ENCODE assay signal across 8 cellular contexts in genomic region chr1:16009030-16009460, GRCh38. TPM values are rescaled to one million over a fixed set of nuclear protein-coding genes. Genes with fewer than 3 reads are reported as not detected.
DNase-seq lines count a peak whose midpoint lies in the region; ATAC-seq and TF ChIP-seq lines count a peak whose summit lies in the region.

No MANE protein-coding gene starts in this region.

- no peak overlapping the region for H3K9ac ChIP-seq in HCT116 (ENCODE audit: low read length)

- CTCF ChIA-PET in HCT116 (lab: Charles Lee): interaction anchor here (0.6 to 1.9 kb wide), 4 partner anchors 64 to 217 kb away, joined by 3 to 4 read pairs (median 4); partner anchors contain the start of gene FAM131C

- peak; percentile 99 for TF ChIP-seq RAD21 in HCT116 (IDR thresholded peaks at IDR 0.05; ENCODE audit: low read depth)

- BruUV-seq in HCT116 (replicated peaks; lab: Mats Ljungman, UMichigan): no TSS peak

- peaks cover 13 to 37% of the 10 kb centered on the region in 2 donors for H3K27me3 Mint-ChIP-seq in effector memory CD8-positive, alpha-beta T cell

- H3K27ac Mint-ChIP-seq in effector memory CD8-positive, alpha-beta T cell: no peak overlapping the region

- H3K79me2 ChIP-seq in HCT116 (ENCODE audit: insufficient read depth, low read length): no peaks in the 10 kb centered on the region

- peak; percentile 85 for TF ChIP-seq CTCF in C4-2B (conservative IDR thresholded peaks at IDR 0.05)
- peak; percentile 95 to 99 (median 95) for TF ChIP-seq CTCF in HCT116 (IDR thresholded peaks at IDR 0.05 in 2 of 3, conservative IDR thresholded peaks at IDR 0.05 in 1 of 3; ENCODE audit: borderline replicate concordance in 1 of 3, insufficient read depth in 1 of 3, low read depth in 2 of 3, low read length in 2 of 3)
- peak; percentile 88 for TF ChIP-seq CTCF in mucosa of descending colon (IDR thresholded peaks at IDR 0.05)

- TF ChIP-seq POLR2A in HCT116 (IDR thresholded peaks at IDR 0.05; ENCODE audit: borderline replicate concordance, extremely low read depth, insufficient read depth, insufficient read length): no peak

- no peak overlapping the region for H3K4me2 ChIP-seq in HCT116 (ENCODE audit: low read length)

- H4K20me1 ChIP-seq in HCT116 (ENCODE audit: insufficient read depth): no peaks in the 10 kb centered on the region

- RAD21 ChIA-PET in HCT116 (lab: Charles Lee; ENCODE audit: low non-redundant PET in 1 of 2, low total read pairs in 2 of 2, uncharacterized antibody in 2 of 2, unreplicated experiment in 2 of 2): no interaction called here

- DNase-seq in HCT116 (ENCODE audit: low read depth, low spot score): peak; percentile 64
- peak; percentile 25 for DNase-seq in NCI-H748 treated with DMSO at 0.1 percent for 48 hours (lab: John Stamatoyannopoulos, UW)
- peak; percentile 92 for DNase-seq in activated CD8-positive, alpha-beta memory T cell treated with anti-CD3 and anti-CD28 coated beads for 24 hours
- DNase-seq in effector memory CD8-positive, alpha-beta T cell: peak; percentile 71 to 78 (median 75)
- DNase-seq in mucosa of descending colon: peak in 2 of 3 donors; percentile 82 to 85
- peak; percentile 39 to 76 for DNase-seq in stimulated activated CD8-positive, alpha-beta memory T cell treated with anti-CD3 and anti-CD28 coated beads, Interleukin-4, amount 100 ng/mL, for 4 hours (ENCODE audit: low read depth in 2 of 2, low spot score in 1 of 2)

- H3K4me3 ChIP-seq in HCT116 (replicated peaks in 1 of 2; ENCODE audit: low read depth in 1 of 2, low read length in 2 of 2): no peak overlapping the region
- H3K4me3 ChIP-seq in mucosa of descending colon: no peak overlapping the region

- ATAC-seq in HCT116: peak; percentile 73
- peak; percentile 59 for ATAC-seq in effector memory CD8-positive, alpha-beta T cell (replicated peaks)
- peak; percentile 60 for ATAC-seq in mucosa of descending colon
- ATAC-seq in HG03135 (IDR thresholded peaks at IDR 0.05; ENCODE audit: unreplicated experiment): no peak

- H3K4me3 Mint-ChIP-seq in effector memory CD8-positive, alpha-beta T cell: no peak overlapping the region

- H3K27ac ChIP-seq in C4-2B (no peak overlapping the region), HCT116 (ENCODE audit: low read depth, low read length) (no peak overlapping the region)

- H2AFZ ChIP-seq in HCT116 (ENCODE audit: low read depth, low read length, poor library complexity, severe bottlenecking): no peak overlapping the region

- no peaks in the 10 kb centered on the region for H3K9me3 Mint-ChIP-seq in effector memory CD8-positive, alpha-beta T cell

- POLR2A ChIA-PET in HCT116 (lab: Charles Lee): no interaction called here

- intact Hi-C loops in HCT116 (cut with micrococcal nuclease) (loop anchor here (1.0 to 10.0 kb wide), 3 partner anchors 47 to 176 kb away; partner anchors contain the start of gene FAM131C), mucosa of descending colon (cut with DNase I, micrococcal nuclease) (loop anchor here (2.0 to 10.0 kb wide), 2 partner anchors 46 to 48 kb away; no protein-coding TSS in a partner anchor)

- no peaks in the 10 kb centered on the region for H3K36me3 Mint-ChIP-seq in effector memory CD8-positive, alpha-beta T cell (ENCODE audit: insufficient read depth)

- H3K36me3 ChIP-seq in HCT116 (ENCODE audit: control insufficient read depth in 1 of 2, insufficient read depth in 2 of 2, low read length in 2 of 2): no peaks in the 10 kb centered on the region
- H3K36me3 ChIP-seq in mucosa of descending colon (ENCODE audit: low read depth): no peaks in the 10 kb centered on the region

- no peaks in the 10 kb centered on the region for H3K27me3 ChIP-seq in HCT116 (ENCODE audit: insufficient read depth, low read length)

- no peaks in the 10 kb centered on the region for H3K9me2 ChIP-seq in HCT116 (ENCODE audit: insufficient read depth)

- H3K4me1 ChIP-seq in HCT116 (ENCODE audit: control insufficient read depth in 1 of 2, insufficient read depth in 2 of 2, low read length in 2 of 2) (peaks cover 10 to 27% of the 10 kb centered on the region in 2 experiments), mucosa of descending colon (ENCODE audit: low read depth) (peaks cover 16% of the 10 kb centered on the region)

- H3K9me3 ChIP-seq in HCT116 (ENCODE audit: control insufficient read depth in 1 of 2, insufficient read depth in 1 of 2, low read depth in 1 of 2, low read length in 2 of 2) (no peaks in the 10 kb centered on the region), mucosa of descending colon (no peaks in the 10 kb centered on the region)

- peaks cover 4 to 9% of the 10 kb centered on the region in 2 donors for H3K4me1 Mint-ChIP-seq in effector memory CD8-positive, alpha-beta T cell (ENCODE audit: low read depth in 2 of 2)

TF ChIP-seq in HCT116, 20 proteins besides CTCF, POLR2A, EP300 and RAD21:
- TF ChIP-seq EZH2phosphoT487 (IDR thresholded peaks at IDR 0.05; ENCODE audit: borderline replicate concordance) (no peak), SIN3A (IDR thresholded peaks at IDR 0.05; ENCODE audit: low read depth) (no peak), REST (IDR thresholded peaks at IDR 0.05; ENCODE audit: low read depth) (no peak), YY1 (IDR thresholded peaks at IDR 0.05; ENCODE audit: extremely low read depth, insufficient replicate concordance, low read depth, low read length) (no peak), EZH2 (IDR thresholded peaks at IDR 0.05) (no peak), CBX3 (IDR thresholded peaks at IDR 0.05; ENCODE audit: low read depth) (no peak), ZNF274 (IDR thresholded peaks at IDR 0.05; ENCODE audit: low read depth, low read length) (no peak), CEBPB (IDR thresholded peaks at IDR 0.05; ENCODE audit: low read depth) (no peak), JUND (IDR thresholded peaks at IDR 0.05) (no peak), ZBTB33 (IDR thresholded peaks at IDR 0.05; ENCODE audit: extremely low read depth, insufficient replicate concordance, low read length) (no peak), TCF7L2 (IDR thresholded peaks at IDR 0.05; ENCODE audit: borderline replicate concordance, extremely low read depth, insufficient read depth, insufficient read length) (no peak), FOSL1 (IDR thresholded peaks at IDR 0.05; ENCODE audit: low read depth) (no peak), ELF1 (IDR thresholded peaks at IDR 0.05; ENCODE audit: borderline replicate concordance, low read depth) (no peak), ZFX (IDR thresholded peaks at IDR 0.05) (no peak), SRF (IDR thresholded peaks at IDR 0.05; ENCODE audit: low read depth) (no peak)

RNA-seq across cellular contexts. Expression of gene SRARP, which starts 5.0 kb away (rescaled TPM):
- not detected for total RNA-seq in HCT116 (2021; ENCODE audit: unreplicated experiment)
- not detected in 2 replicates for polyA plus RNA-seq in HCT116 (2012)
- total RNA-seq in mucosa of descending colon: not detected

RNA-seq across cellular contexts. Expression of gene HSPB7, which starts 8.8 kb away (rescaled TPM):
- total RNA-seq in HCT116 (2021; ENCODE audit: unreplicated experiment) (0.27 TPM), mucosa of descending colon (10 to 100 TPM in 2 of 3 donors, 1 to 10 TPM in 1; 1.5 to 78.0 (median 13.0) TPM)
- polyA plus RNA-seq in HCT116 (2012): 0.04 and 0.09 TPM in 2 replicates

RNA-seq across cellular contexts. Expression of gene CLCNKA, which starts 12.8 kb away (rescaled TPM):
- total RNA-seq in HCT116 (2021; ENCODE audit: unreplicated experiment) (0.10 TPM), mucosa of descending colon (1 to 10 TPM in 2 of 3 donors, not detected in 1; 1.3 to 3.4 TPM)
- 0.34 and 0.37 TPM in 2 replicates for polyA plus RNA-seq in HCT116 (2012)

RNA-seq across cellular contexts. Expression of gene ZBTB17, which starts 33.1 kb away (rescaled TPM):
- total RNA-seq in HCT116 (2021; ENCODE audit: unreplicated experiment) (31.6 TPM), mucosa of descending colon (10 to 100 TPM; 29.2 to 40.8 (median 34.6) TPM)
- 40.8 and 53.1 TPM in 2 replicates for polyA plus RNA-seq in HCT116 (2012)

RNA-seq across cellular contexts. Expression of gene CLCNKB, which starts 34.5 kb away (rescaled TPM):
- 0.81 TPM for total RNA-seq in HCT116 (2021; ENCODE audit: unreplicated experiment)
- 1.1 and 1.2 TPM in 2 replicates for polyA plus RNA-seq in HCT116 (2012)
- total RNA-seq in mucosa of descending colon: 1 to 10 TPM in 1 of 3 donors, not detected in 2; 1.2 TPM

Comparison
In these comparisons a context has a peak if more than half of its experiments do, and no peak if none do; other contexts are left out.
1. DNase-seq: peak in every context shown above with its lines; median percentile 92 in activated CD8-positive, alpha-beta memory T cell treated with anti-CD3 and anti-CD28 coated beads for 24 hours; 84 in mucosa of descending colon; 75 in effector memory CD8-positive, alpha-beta T cell; 64 in HCT116; 58 in stimulated activated CD8-positive, alpha-beta memory T cell treated with anti-CD3 and anti-CD28 coated beads, Interleukin-4, amount 100 ng/mL, for 4 hours; 25 in NCI-H748 treated with DMSO at 0.1 percent for 48 hours.